In the genomic region with DNA sequence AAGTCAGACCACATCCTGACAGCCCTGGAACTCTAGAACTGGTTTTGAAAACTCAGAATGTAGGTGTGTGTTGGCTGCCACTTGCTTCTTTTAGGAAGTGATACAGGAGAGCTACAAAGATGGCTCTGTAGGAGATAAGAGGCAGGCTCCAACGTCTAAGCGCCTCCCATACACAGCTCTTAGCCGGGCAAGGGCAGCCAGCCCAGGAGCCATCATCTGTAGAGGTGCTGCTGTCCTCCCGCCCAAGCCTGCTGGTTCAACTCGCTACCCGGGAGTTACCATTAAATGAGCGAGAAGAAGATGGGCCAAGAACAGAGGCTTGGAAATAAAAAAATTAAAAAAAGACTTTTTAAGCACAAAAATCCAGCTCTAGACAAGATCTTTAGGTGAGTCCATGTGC, we compare ENCODE assay signal across 1 cellular context.
TF ChIP-seq lines count a peak whose summit lies in the region.

No MANE protein-coding gene starts in this region.

TF ChIP-seq in HepG2, 621 proteins besides CTCF, POLR2A, EP300 and RAD21 (continued from another document):
- TF ChIP-seq, protein P1, sequence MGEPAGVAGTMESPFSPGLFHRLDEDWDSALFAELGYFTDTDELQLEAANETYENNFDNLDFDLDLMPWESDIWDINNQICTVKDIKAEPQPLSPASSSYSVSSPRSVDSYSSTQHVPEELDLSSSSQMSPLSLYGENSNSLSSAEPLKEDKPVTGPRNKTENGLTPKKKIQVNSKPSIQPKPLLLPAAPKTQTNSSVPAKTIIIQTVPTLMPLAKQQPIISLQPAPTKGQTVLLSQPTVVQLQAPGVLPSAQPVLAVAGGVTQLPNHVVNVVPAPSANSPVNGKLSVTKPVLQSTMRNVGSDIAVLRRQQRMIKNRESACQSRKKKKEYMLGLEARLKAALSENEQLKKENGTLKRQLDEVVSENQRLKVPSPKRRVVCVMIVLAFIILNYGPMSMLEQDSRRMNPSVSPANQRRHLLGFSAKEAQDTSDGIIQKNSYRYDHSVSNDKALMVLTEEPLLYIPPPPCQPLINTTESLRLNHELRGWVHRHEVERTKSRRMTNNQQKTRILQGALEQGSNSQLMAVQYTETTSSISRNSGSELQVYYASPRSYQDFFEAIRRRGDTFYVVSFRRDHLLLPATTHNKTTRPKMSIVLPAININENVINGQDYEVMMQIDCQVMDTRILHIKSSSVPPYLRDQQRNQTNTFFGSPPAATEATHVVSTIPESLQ (CRISPR knock-in tag; conservative IDR thresholded peaks at IDR 0.05): no peak
- no peak for TF ChIP-seq NCOA1 (CRISPR knock-in tag; IDR thresholded peaks at IDR 0.05)
- TF ChIP-seq, protein P2, sequence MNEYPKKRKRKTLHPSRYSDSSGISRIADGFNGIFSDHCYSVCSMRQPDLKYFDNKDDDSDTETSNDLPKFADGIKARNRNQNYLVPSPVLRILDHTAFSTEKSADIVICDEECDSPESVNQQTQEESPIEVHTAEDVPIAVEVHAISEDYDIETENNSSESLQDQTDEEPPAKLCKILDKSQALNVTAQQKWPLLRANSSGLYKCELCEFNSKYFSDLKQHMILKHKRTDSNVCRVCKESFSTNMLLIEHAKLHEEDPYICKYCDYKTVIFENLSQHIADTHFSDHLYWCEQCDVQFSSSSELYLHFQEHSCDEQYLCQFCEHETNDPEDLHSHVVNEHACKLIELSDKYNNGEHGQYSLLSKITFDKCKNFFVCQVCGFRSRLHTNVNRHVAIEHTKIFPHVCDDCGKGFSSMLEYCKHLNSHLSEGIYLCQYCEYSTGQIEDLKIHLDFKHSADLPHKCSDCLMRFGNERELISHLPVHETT (CRISPR knock-in tag; conservative IDR thresholded peaks at IDR 0.05): no peak
- TF ChIP-seq HNRNPH1 (optimal IDR thresholded peaks at IDR 0.05; ENCODE audit: low read depth, low read length): no peak
- no peak for TF ChIP-seq ZNF772 (CRISPR knock-in tag; IDR thresholded peaks at IDR 0.05)
- no peak for TF ChIP-seq ZNF558 (CRISPR knock-in tag; IDR thresholded peaks at IDR 0.05; ENCODE audit: borderline replicate concordance)
- TF ChIP-seq ZNF460 (CRISPR knock-in tag; IDR thresholded peaks at IDR 0.05; ENCODE audit: borderline replicate concordance): no peak
- TF ChIP-seq MTF1 (CRISPR knock-in tag; IDR thresholded peaks at IDR 0.05): no peak
- no peak for TF ChIP-seq KDM5A (IDR thresholded peaks at IDR 0.05; ENCODE audit: borderline replicate concordance, low read length)
- no peak for TF ChIP-seq TGIF2 (CRISPR knock-in tag; IDR thresholded peaks at IDR 0.05)
- TF ChIP-seq, protein P3, sequence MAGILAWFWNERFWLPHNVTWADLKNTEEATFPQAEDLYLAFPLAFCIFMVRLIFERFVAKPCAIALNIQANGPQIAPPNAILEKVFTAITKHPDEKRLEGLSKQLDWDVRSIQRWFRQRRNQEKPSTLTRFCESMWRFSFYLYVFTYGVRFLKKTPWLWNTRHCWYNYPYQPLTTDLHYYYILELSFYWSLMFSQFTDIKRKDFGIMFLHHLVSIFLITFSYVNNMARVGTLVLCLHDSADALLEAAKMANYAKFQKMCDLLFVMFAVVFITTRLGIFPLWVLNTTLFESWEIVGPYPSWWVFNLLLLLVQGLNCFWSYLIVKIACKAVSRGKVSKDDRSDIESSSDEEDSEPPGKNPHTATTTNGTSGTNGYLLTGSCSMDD (CRISPR knock-in tag; IDR thresholded peaks at IDR 0.05): no peak
- TF ChIP-seq, protein P4, sequence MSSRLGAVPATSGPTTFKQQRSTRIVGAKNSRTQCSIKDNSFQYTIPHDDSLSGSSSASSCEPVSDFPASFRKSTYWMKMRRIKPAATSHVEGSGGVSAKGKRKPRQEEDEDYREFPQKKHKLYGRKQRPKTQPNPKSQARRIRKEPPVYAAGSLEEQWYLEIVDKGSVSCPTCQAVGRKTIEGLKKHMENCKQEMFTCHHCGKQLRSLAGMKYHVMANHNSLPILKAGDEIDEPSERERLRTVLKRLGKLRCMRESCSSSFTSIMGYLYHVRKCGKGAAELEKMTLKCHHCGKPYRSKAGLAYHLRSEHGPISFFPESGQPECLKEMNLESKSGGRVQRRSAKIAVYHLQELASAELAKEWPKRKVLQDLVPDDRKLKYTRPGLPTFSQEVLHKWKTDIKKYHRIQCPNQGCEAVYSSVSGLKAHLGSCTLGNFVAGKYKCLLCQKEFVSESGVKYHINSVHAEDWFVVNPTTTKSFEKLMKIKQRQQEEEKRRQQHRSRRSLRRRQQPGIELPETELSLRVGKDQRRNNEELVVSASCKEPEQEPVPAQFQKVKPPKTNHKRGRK (CRISPR knock-in tag; IDR thresholded peaks at IDR 0.05): no peak
- TF ChIP-seq, protein P5, sequence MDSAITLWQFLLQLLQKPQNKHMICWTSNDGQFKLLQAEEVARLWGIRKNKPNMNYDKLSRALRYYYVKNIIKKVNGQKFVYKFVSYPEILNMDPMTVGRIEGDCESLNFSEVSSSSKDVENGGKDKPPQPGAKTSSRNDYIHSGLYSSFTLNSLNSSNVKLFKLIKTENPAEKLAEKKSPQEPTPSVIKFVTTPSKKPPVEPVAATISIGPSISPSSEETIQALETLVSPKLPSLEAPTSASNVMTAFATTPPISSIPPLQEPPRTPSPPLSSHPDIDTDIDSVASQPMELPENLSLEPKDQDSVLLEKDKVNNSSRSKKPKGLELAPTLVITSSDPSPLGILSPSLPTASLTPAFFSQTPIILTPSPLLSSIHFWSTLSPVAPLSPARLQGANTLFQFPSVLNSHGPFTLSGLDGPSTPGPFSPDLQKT (CRISPR knock-in tag; IDR thresholded peaks at IDR 0.05; ENCODE audit: borderline replicate concordance): no peak
- no peak for TF ChIP-seq JUNB (CRISPR knock-in tag; IDR thresholded peaks at IDR 0.05; ENCODE audit: borderline replicate concordance)
- no peak for TF ChIP-seq ZNF343 (CRISPR knock-in tag; IDR thresholded peaks at IDR 0.05)
TF ChIP-seq in HepG2: peak in this region for 0.
